In the genomic region with DNA sequence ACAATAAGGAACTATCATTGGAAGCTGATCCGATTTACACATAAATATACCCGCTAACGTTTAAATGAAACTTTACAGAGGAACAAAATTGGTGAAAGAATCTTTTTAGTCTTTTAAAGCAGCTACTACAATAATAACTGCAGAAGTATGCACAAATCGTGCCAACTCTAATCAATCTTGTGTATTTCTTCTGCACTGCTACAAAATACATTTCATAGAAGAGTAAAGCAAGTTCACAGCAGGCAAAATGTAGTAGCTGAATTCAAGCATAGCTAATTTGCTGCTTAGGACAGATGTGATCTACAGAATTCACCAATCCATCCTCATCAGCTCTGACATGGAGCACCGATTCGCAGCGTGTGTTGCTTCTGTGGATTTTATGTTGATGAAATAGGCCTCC, we compare ENCODE assay signal across 22 cellular contexts.
DNase-seq lines count a peak whose midpoint lies in the region; ATAC-seq, FAIRE-seq and TF ChIP-seq lines count a peak whose summit lies in the region.
"Had no signal": no experiment of that assay in that cellular context is flagged by ENCODE, and none has a peak within 500 bp of the region (broad histone marks: within the 10 kb centered on the region; RNA-seq: fewer than 3 reads in every experiment).

No MANE protein-coding gene starts in this region.

- H3K4me3 ChIP-seq in A673 (ENCODE audit: low read depth, low read length, poor library complexity, severe bottlenecking), result no peak overlapping the region
- no peak overlapping the region for H3K4me3 ChIP-seq in PC-3 (ENCODE audit: low read length)
- no peak overlapping the region for H3K4me3 ChIP-seq in astrocyte (ENCODE audit: insufficient read depth, low read depth, low read length)
- no peak overlapping the region for H3K4me3 ChIP-seq in kidney (ENCODE audit: low read length in 2 of 2)
- H3K4me3 ChIP-seq in gastroesophageal sphincter, result no peak overlapping the region
- H3K4me3 ChIP-seq: A549 had no signal

- peak overlapping the region; percentile 65 for H3K27ac ChIP-seq in A673 (ENCODE audit: low read depth, low read length, poor library complexity, severe bottlenecking)
- H3K27ac ChIP-seq in PC-3 (ENCODE audit: low read length), result peak overlapping the region; percentile 93
- H3K27ac ChIP-seq in astrocyte (ENCODE audit: low read depth, low read length), result no peak overlapping the region
- H3K27ac ChIP-seq in kidney (ENCODE audit: low read depth in 2 of 2, low read length in 2 of 2), result no peak overlapping the region
- H3K27ac ChIP-seq in gastroesophageal sphincter, result no peak overlapping the region
- H3K27ac ChIP-seq: 22Rv1, A549, C4-2B had no signal

- BruUV-seq in A673 (replicated peaks; lab: Mats Ljungman, UMichigan) (no TSS peak), PC-3 (replicated peaks; lab: Mats Ljungman, UMichigan) (no TSS peak)

- H3K9ac ChIP-seq in PC-3 (ENCODE audit: low read length) (no peak overlapping the region; the same call in 1 of the 2 replicates), astrocyte (ENCODE audit: low read length) (no peak overlapping the region), kidney (ENCODE audit: low read length in 2 of 2) (no peak overlapping the region)

- H3K27me3 Mint-ChIP-seq in astrocyte (ENCODE audit: low read depth, unreplicated experiment), result no peaks in the 10 kb centered on the region
- H3K27me3 Mint-ChIP-seq: CD4-positive, alpha-beta T cell; IgD-negative memory B cell had no signal

- intact Hi-C loops in A673 (cut with micrococcal nuclease; ENCODE audit: unreplicated experiment) (loop anchor here (5.0 to 10.0 kb wide), 4 partner anchors 164 to 894 kb away; no protein-coding TSS in a partner anchor), PC-3 (cut with micrococcal nuclease) (loop anchor here (5.0 kb wide), 1 partner anchor 221 kb away; no protein-coding TSS in a partner anchor), kidney (cut with DNase I) (no loop called here)

- POLR2A ChIA-PET in A673 (lab: Charles Lee; ENCODE audit: low non-redundant PET), result interaction anchor here (0.5 kb wide), 1 partner anchor 905 kb away, joined by 3 read pairs; no protein-coding TSS in a partner anchor
- POLR2A ChIA-PET in PC-3 (lab: Charles Lee; ENCODE audit: unreplicated experiment), result no interaction called here

- H3K36me3 ChIP-seq in A673 (ENCODE audit: insufficient read depth, low read length, poor library complexity, severe bottlenecking) (no peaks in the 10 kb centered on the region), PC-3 (ENCODE audit: low read depth, low read length) (no peaks in the 10 kb centered on the region), astrocyte (ENCODE audit: insufficient read depth, low read length) (no peaks in the 10 kb centered on the region), kidney (ENCODE audit: control insufficient read depth in 1 of 2, insufficient read depth in 2 of 2, low read length in 2 of 2) (no peaks in the 10 kb centered on the region), gastroesophageal sphincter (no peaks in the 10 kb centered on the region)

- no peak for TF ChIP-seq CTCF in A673 (conservative IDR thresholded peaks at IDR 0.05; ENCODE audit: low read depth, low read length)
- no peak for TF ChIP-seq CTCF in PC-3 (conservative IDR thresholded peaks at IDR 0.05; ENCODE audit: low read depth, low read length)
- TF ChIP-seq CTCF in astrocyte (IDR thresholded peaks at IDR 0.05; ENCODE audit: insufficient read depth, low read depth, low read length), result no peak
- no peak for TF ChIP-seq CTCF in kidney (IDR thresholded peaks at IDR 0.05; ENCODE audit: borderline replicate concordance, extremely low read depth, insufficient read depth)
- no peak for TF ChIP-seq CTCF in gastroesophageal sphincter (IDR thresholded peaks at IDR 0.05)

- H3K36me3 Mint-ChIP-seq in astrocyte (ENCODE audit: low read depth, unreplicated experiment), result no peaks in the 10 kb centered on the region
- H3K36me3 Mint-ChIP-seq: IgD-negative memory B cell had no signal

- 23 to 32% methylated on average over 4 of the region's 7 CpGs for WGBS in gastroesophageal sphincter (ENCODE audit: low coverage in 1 of 2), 2 donors

- no peaks in the 10 kb centered on the region for H3K9me3 Mint-ChIP-seq in astrocyte (ENCODE audit: unreplicated experiment)
- H3K9me3 Mint-ChIP-seq: CD4-positive, alpha-beta T cell; IgD-negative memory B cell had no signal

- no peak for TF ChIP-seq POLR2A in gastroesophageal sphincter (IDR thresholded peaks at IDR 0.05)

- no peaks in the 10 kb centered on the region for H3K9me2 ChIP-seq in PC-3 (replicated peaks; ENCODE audit: low read length)

- no peaks in the 10 kb centered on the region for H3K27me3 ChIP-seq in A673 (replicated peaks; ENCODE audit: insufficient read depth, low read depth, low read length, poor library complexity)
- H3K27me3 ChIP-seq in PC-3 (ENCODE audit: low read length), result no peaks in the 10 kb centered on the region
- no peaks in the 10 kb centered on the region for H3K27me3 ChIP-seq in astrocyte (ENCODE audit: insufficient read depth, low read length)
- H3K27me3 ChIP-seq in gastroesophageal sphincter, result no peaks in the 10 kb centered on the region

- FAIRE-seq in astrocyte (lab: Jason Lieb, UNC), result peak; percentile 29
- peak; percentile 47 for FAIRE-seq in kidney (lab: Jason Lieb, UNC)
- no peak for FAIRE-seq in urothelium cell line (lab: Jason Lieb, UNC)
- FAIRE-seq: D721Med, G401.6, GM12891, HepG2 had no signal

- DNase-seq in A673 (ENCODE audit: low spot score), result peak; percentile 56
- no peak for DNase-seq in PC-3
- DNase-seq in astrocyte (ENCODE audit: low read depth), result peak; percentile 52
- no peak for DNase-seq in kidney
- no peak for DNase-seq in urothelium cell line (ENCODE audit: low spot score)
- DNase-seq in NCI-H226, result no peak
- DNase-seq: AML-193; Caco-2; CD4-positive, alpha-beta T cell; GOT3; H9; KBM-7 had no signal

- H2AFZ ChIP-seq in PC-3 (ENCODE audit: low read length) (no peak overlapping the region), astrocyte (ENCODE audit: low read depth, low read length) (no peak overlapping the region)

- no peak for ATAC-seq in PC-3
- ATAC-seq in HG02870 (IDR thresholded peaks at IDR 0.05; ENCODE audit: unreplicated experiment), result no peak
- no peak for ATAC-seq in gastroesophageal sphincter
- ATAC-seq: A549, HepG2 had no signal

- H3K79me2 ChIP-seq in PC-3 (ENCODE audit: low read length), result no peaks in the 10 kb centered on the region
- no peaks in the 10 kb centered on the region for H3K79me2 ChIP-seq in astrocyte (ENCODE audit: insufficient read depth, low read length)

- no peaks in the 10 kb centered on the region for H3K4me1 Mint-ChIP-seq in astrocyte (ENCODE audit: low read depth, unreplicated experiment)
- H3K4me1 Mint-ChIP-seq: IgD-negative memory B cell had no signal

- H4K20me1 ChIP-seq in PC-3 (ENCODE audit: low read length) (no peaks in the 10 kb centered on the region), astrocyte (ENCODE audit: insufficient read depth, low read length) (no peaks in the 10 kb centered on the region)

- no peak overlapping the region for H3K27ac Mint-ChIP-seq in astrocyte (ENCODE audit: unreplicated experiment)
- H3K27ac Mint-ChIP-seq: CD4-positive, alpha-beta T cell; H9; IgD-negative memory B cell had no signal

- H3K4me1 ChIP-seq in A673 (ENCODE audit: insufficient read depth, low read length, poor library complexity, severe bottlenecking), result peaks cover 64% of the 10 kb centered on the region
- H3K4me1 ChIP-seq in PC-3 (ENCODE audit: insufficient read depth, low read length), result peaks cover 27% of the 10 kb centered on the region
- H3K4me1 ChIP-seq in astrocyte (ENCODE audit: insufficient read depth, low read length), result peaks cover 7% of the 10 kb centered on the region
- no peaks in the 10 kb centered on the region for H3K4me1 ChIP-seq in kidney (ENCODE audit: control insufficient read depth in 1 of 2, insufficient read depth in 1 of 2, low read depth in 1 of 2, low read length in 2 of 2)
- H3K4me1 ChIP-seq in gastroesophageal sphincter, result no peaks in the 10 kb centered on the region
- H3K4me1 ChIP-seq: A549, Caco-2 had no signal

- H3F3A ChIP-seq in PC-3 (ENCODE audit: low read length, unreplicated experiment), result peaks cover 6% of the 10 kb centered on the region

- H3K4me2 ChIP-seq in PC-3 (ENCODE audit: low read length) (peak overlapping the region; percentile 71; the same call in 1 of the 2 replicates), astrocyte (ENCODE audit: low read length) (no peak overlapping the region)
- H3K4me2 ChIP-seq: A549 had no signal

- H3K4me3 Mint-ChIP-seq in astrocyte (ENCODE audit: unreplicated experiment), result no peak overlapping the region
- H3K4me3 Mint-ChIP-seq: CD4-positive, alpha-beta T cell; H9; IgD-negative memory B cell had no signal

- no peak for TF ChIP-seq EP300 in gastroesophageal sphincter (IDR thresholded peaks at IDR 0.05)

- CTCF ChIA-PET in A673 (lab: Charles Lee), result no interaction called here
- CTCF ChIA-PET in PC-3 (lab: Charles Lee), result no interaction called here

- H3K9me3 ChIP-seq in A673 (ENCODE audit: low read depth, low read length, poor library complexity, severe bottlenecking) (no peaks in the 10 kb centered on the region), PC-3 (ENCODE audit: low read length) (no peaks in the 10 kb centered on the region), astrocyte (ENCODE audit: insufficient read depth, low read depth, low read length) (no peaks in the 10 kb centered on the region), kidney (ENCODE audit: control insufficient read depth in 1 of 2, low read length in 2 of 2) (no peaks in the 10 kb centered on the region), gastroesophageal sphincter (no peaks in the 10 kb centered on the region)
- H3K9me3 ChIP-seq: A549, Caco-2 had no signal

Comparison
In these comparisons a context has a peak if more than half of its experiments do, and no peak if none do; other contexts are left out.
1. DNase-seq: peak in A673 (single experiment) and astrocyte (single experiment); none in PC-3 (single experiment), kidney (single experiment), urothelium cell line (single experiment) and NCI-H226 (single experiment).
2. H3K27ac ChIP-seq: peak in A673 (single experiment) and PC-3 (single experiment); none in astrocyte (single experiment), kidney (0 of 2) and gastroesophageal sphincter (0 of 4).